In the genomic region with DNA sequence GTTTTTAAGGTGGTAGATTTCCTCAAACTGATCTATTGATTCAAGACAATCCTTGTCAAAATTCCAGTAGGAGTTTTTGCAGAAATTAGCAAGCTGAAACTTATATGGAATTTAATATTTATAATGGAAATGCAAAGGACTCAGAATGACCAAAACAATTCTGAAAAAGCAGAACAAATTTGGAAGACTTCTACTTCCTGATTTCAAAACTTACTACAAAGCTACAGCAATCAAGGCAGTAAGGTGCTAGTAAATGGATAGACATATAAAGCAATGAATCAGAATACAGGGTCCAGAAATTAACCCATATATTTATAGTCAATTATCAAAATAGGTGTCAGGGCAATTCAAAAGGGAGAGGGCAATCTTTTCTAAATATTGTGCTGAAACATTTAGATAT, we compare ENCODE assay signal across 23 cellular contexts.
"Had no signal": no experiment of that assay in that cellular context is flagged by ENCODE, and none has a peak within 500 bp of the region (broad histone marks: within the 10 kb centered on the region; RNA-seq: fewer than 3 reads in every experiment).

No MANE protein-coding gene starts in this region.

- H3K4me3 Mint-ChIP-seq: activated T-cell treated with anti-CD3 and anti-CD28 coated beads, Interleukin-2, amount 50 U/mL, for 24 hours; activated T-helper 17 cell treated with anti-CD3 and anti-CD28 coated beads, Interleukin-2, amount 50 U/mL, for 72 hours; brain; naive thymus-derived CD4-positive, alpha-beta T cell; neural crest cell; stimulated activated effector memory CD8-positive, alpha-beta T cell treated with anti-CD3 and anti-CD28 coated beads, Interleukin-12 subunit alpha, Interleukin-12 subunit beta, amount 100 ng/mL, for 72 hours; WTC11 had no signal

- H3K4me3 ChIP-seq: heart right ventricle, lung, stomach, suprapubic skin, transverse colon, uterus had no signal

- H3K4me1 ChIP-seq: stomach, suprapubic skin, transverse colon, uterus had no signal

- H3K27me3 ChIP-seq: transverse colon, uterus had no signal

- DNase-seq: activated CD8-positive, alpha-beta memory T cell treated with anti-CD3 and anti-CD28 coated beads, Interleukin-2, amount 50 U/mL, for 4 hours; activated T-cell treated with anti-CD3 and anti-CD28 coated beads, Interleukin-2, amount 50 U/mL, for 24 hours; aorta; erythroblast; foreskin fibroblast; heart right ventricle; naive thymus-derived CD4-positive, alpha-beta T cell; small intestine; stimulated activated CD4-positive, alpha-beta T cell treated with anti-CD3 and anti-CD28 coated beads, Interleukin-2, amount 100 ng/mL, for 24 hours; stomach; transverse colon; uterus had no signal

- H3K4me1 Mint-ChIP-seq: brain, neural crest cell, WTC11 had no signal

- H3K27ac ChIP-seq: stomach, suprapubic skin, transverse colon, uterus had no signal

- H3K9me3 ChIP-seq: suprapubic skin had no signal

- H3K27me3 Mint-ChIP-seq: activated T-cell treated with anti-CD3 and anti-CD28 coated beads, Interleukin-2, amount 50 U/mL, for 24 hours; activated T-helper 17 cell treated with anti-CD3 and anti-CD28 coated beads, Interleukin-2, amount 50 U/mL, for 72 hours; naive thymus-derived CD4-positive, alpha-beta T cell had no signal

- ATAC-seq: activated naive CD4-positive, alpha-beta T cell treated with anti-CD3 and anti-CD28 coated beads, Interleukin-2, amount 50 U/mL, for 72 hours; activated T-helper 17 cell treated with anti-CD3 and anti-CD28 coated beads, Interleukin-2, amount 50 U/mL, for 72 hours; heart right ventricle; naive thymus-derived CD4-positive, alpha-beta T cell; sciatic nerve; stimulated activated effector memory CD8-positive, alpha-beta T cell treated with anti-CD3 and anti-CD28 coated beads, Interleukin-12 subunit alpha, Interleukin-12 subunit beta, amount 100 ng/mL, for 72 hours; WTC11 had no signal

- FAIRE-seq: endometrium, keratinocyte, small intestine had no signal

- H3K27ac Mint-ChIP-seq: activated naive CD4-positive, alpha-beta T cell treated with anti-CD3 and anti-CD28 coated beads, Interleukin-2, amount 50 U/mL, for 72 hours; activated T-cell treated with anti-CD3 and anti-CD28 coated beads, Interleukin-2, amount 50 U/mL, for 24 hours; brain; WTC11 had no signal

- H3K36me3 ChIP-seq: heart right ventricle, stomach, suprapubic skin, transverse colon, uterus had no signal

- H3K36me3 Mint-ChIP-seq: brain; stimulated activated effector memory CD8-positive, alpha-beta T cell treated with anti-CD3 and anti-CD28 coated beads, Interleukin-12 subunit alpha, Interleukin-12 subunit beta, amount 100 ng/mL, for 72 hours; WTC11 had no signal
